23 cellular contexts compared by ENCODE assay signal in the genomic region with DNA sequence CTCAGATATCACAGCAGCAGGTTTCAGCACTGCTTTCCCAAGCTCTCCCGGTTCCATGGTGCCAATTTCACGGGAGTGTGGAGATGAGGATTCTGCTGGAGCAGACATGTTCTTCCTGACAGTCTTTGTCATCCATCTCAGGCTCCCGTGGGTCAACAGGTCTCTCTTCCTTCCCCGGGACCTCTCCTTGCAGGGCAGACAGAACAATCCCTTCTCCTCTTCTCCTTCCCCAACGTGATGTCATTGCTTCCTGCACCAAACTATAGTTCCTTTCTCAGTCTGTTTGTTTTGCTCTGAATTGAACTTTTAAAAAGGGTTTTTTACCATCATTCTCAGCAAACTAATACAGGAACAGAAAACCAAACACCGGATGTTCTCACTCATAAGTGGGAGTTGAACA.
"Had no signal": no experiment of that assay in that cellular context is flagged by ENCODE, and none has a peak within 500 bp of the region (broad histone marks: within the 10 kb centered on the region; RNA-seq: fewer than 3 reads in every experiment).

No MANE protein-coding gene starts in this region.

- H3K9me3 Mint-ChIP-seq: activated naive CD8-positive, alpha-beta T cell treated with anti-CD3 and anti-CD28 coated beads, Interleukin-2, amount 10 ng/mL, durations not matched to agents 7 days and 5 days; activated T-helper 2 cell treated with anti-CD3 and anti-CD28 coated beads, Interferon-gamma antibody, Interleukin-2, Interleukin-4, amounts not matched to agents 10 μg/mL and 5 μg/mL and 100 μg/mL, durations not matched to agents 14 hours and 24 hours and 36 hours had no signal

- DNase-seq: activated CD4-positive, alpha-beta memory T cell treated with anti-CD3 and anti-CD28 coated beads, Interleukin-2, amount 10 ng/mL, durations not matched to agents 7 days and 5 days; activated CD4-positive, alpha-beta T cell treated with anti-CD3 and anti-CD28 coated beads, Interleukin-2, amount 50 U/mL, for 1 hour; activated CD4-positive, CD25-positive, alpha-beta regulatory T cell; activated naive CD4-positive, alpha-beta T cell treated with anti-CD3 and anti-CD28 coated beads, Interleukin-2, amount 50 U/mL, for 16 hours; activated naive CD8-positive, alpha-beta T cell treated with anti-CD3 and anti-CD28 coated beads, Interleukin-2, amount 10 ng/mL, durations not matched to agents 7 days and 5 days; activated T-cell treated with anti-CD3 and anti-CD28 coated beads for 4 hours; activated T-cell treated with anti-CD3 and anti-CD28 coated beads, Interleukin-2, amount 50 U/mL, for 48 hours; adrenal gland; aorta; body of pancreas; NCI-H1092 treated with DMSO at 0.1 percent for 48 hours; NCI-H1436; NCI-H1694 treated with DMSO at 0.1 percent for 48 hours; NCI-H2029 treated with DMSO at 0.1 percent for 48 hours; NCI-H446; NCI-H524; PC-3; SHP77; T-cell; T-helper 2 cell; T1000 had no signal

- H3K4me1 Mint-ChIP-seq: activated CD4-positive, alpha-beta memory T cell treated with anti-CD3 and anti-CD28 coated beads, Interleukin-2, amount 10 ng/mL, durations not matched to agents 7 days and 5 days; activated naive CD8-positive, alpha-beta T cell treated with anti-CD3 and anti-CD28 coated beads, Interleukin-2, amount 10 ng/mL, durations not matched to agents 7 days and 5 days; T-cell had no signal

- H3K27ac Mint-ChIP-seq: activated CD4-positive, alpha-beta memory T cell treated with anti-CD3 and anti-CD28 coated beads, Interleukin-2, amount 10 ng/mL, durations not matched to agents 7 days and 5 days; activated naive CD8-positive, alpha-beta T cell treated with anti-CD3 and anti-CD28 coated beads, Interleukin-2, amount 10 ng/mL, durations not matched to agents 7 days and 5 days; activated T-helper 2 cell treated with anti-CD3 and anti-CD28 coated beads, Interferon-gamma antibody, Interleukin-2, Interleukin-4, amounts not matched to agents 10 μg/mL and 5 μg/mL and 100 μg/mL, durations not matched to agents 14 hours and 24 hours and 36 hours; T-cell had no signal

- H3K4me3 ChIP-seq: adrenal gland, body of pancreas had no signal

- H3K27ac ChIP-seq: adrenal gland, body of pancreas, KMS-11 had no signal

- H3K36me3 ChIP-seq: adrenal gland had no signal

- ATAC-seq: body of pancreas, PC-3, T-cell had no signal

- H3K27me3 ChIP-seq: adrenal gland, body of pancreas had no signal

- H3K4me1 ChIP-seq: body of pancreas had no signal

- H3K9me3 ChIP-seq: adrenal gland, body of pancreas had no signal

- H3K4me3 Mint-ChIP-seq: activated CD4-positive, alpha-beta memory T cell treated with anti-CD3 and anti-CD28 coated beads, Interleukin-2, amount 10 ng/mL, durations not matched to agents 7 days and 5 days; activated naive CD8-positive, alpha-beta T cell treated with anti-CD3 and anti-CD28 coated beads, Interleukin-2, amount 10 ng/mL, durations not matched to agents 7 days and 5 days; T-cell had no signal

- H3K4me2 ChIP-seq: KMS-11 had no signal

- H3K36me3 Mint-ChIP-seq: activated naive CD8-positive, alpha-beta T cell treated with anti-CD3 and anti-CD28 coated beads, Interleukin-2, amount 10 ng/mL, durations not matched to agents 7 days and 5 days; T-cell had no signal

- H3K9ac ChIP-seq: KMS-11 had no signal

- H3K27me3 Mint-ChIP-seq: activated CD4-positive, alpha-beta memory T cell treated with anti-CD3 and anti-CD28 coated beads, Interleukin-2, amount 10 ng/mL, durations not matched to agents 7 days and 5 days; activated naive CD8-positive, alpha-beta T cell treated with anti-CD3 and anti-CD28 coated beads, Interleukin-2, amount 10 ng/mL, durations not matched to agents 7 days and 5 days had no signal
